In genomic region chr20:31543966-31544598, GRCh38 we compare ENCODE assay signal across 9 cellular contexts. TPM values are rescaled to one million over a fixed set of nuclear protein-coding genes. Genes with fewer than 3 reads are reported as not detected.
DNase-seq lines count a peak whose midpoint lies in the region; ATAC-seq and TF ChIP-seq lines count a peak whose summit lies in the region.
"Had no signal": no experiment of that assay in that cellular context is flagged by ENCODE, and none has a peak within 500 bp of the region (broad histone marks: within the 10 kb centered on the region; RNA-seq: fewer than 3 reads in every experiment).

No MANE protein-coding gene starts in this region.

- no peak overlapping the region for H3K4me2 ChIP-seq in hepatocyte

- H3K4me1 ChIP-seq in hepatocyte (ENCODE audit: insufficient read depth) (peaks cover 22% of the 10 kb centered on the region), upper lobe of left lung (peaks cover 0 to 37% (median 19%) of the 10 kb centered on the region in 4 donors)

- H2AFZ ChIP-seq in hepatocyte: no peak overlapping the region

- TF ChIP-seq CTCF in hepatocyte (IDR thresholded peaks at IDR 0.05; ENCODE audit: poor library complexity): no peak
- no peak for TF ChIP-seq CTCF in upper lobe of left lung (IDR thresholded peaks at IDR 0.05)

- H3K4me3 ChIP-seq in hepatocyte: no peak overlapping the region
- no peak overlapping the region for H3K4me3 ChIP-seq in upper lobe of left lung
- H3K4me3 ChIP-seq: ovary had no signal

- 33% methylated on average over 1 of the region's 1 CpG for WGBS in hepatocyte (ENCODE audit: low lambda C conversion rate, missing lambda C conversion rate)
- WGBS in upper lobe of left lung, 2 donors: 70 to 100% methylated on average over 1 of the region's 1 CpG

- H3K9me3 ChIP-seq in hepatocyte (ENCODE audit: low read depth) (no peaks in the 10 kb centered on the region), upper lobe of left lung (no peaks in the 10 kb centered on the region)
- H3K9me3 ChIP-seq: ovary had no signal

- H4K20me1 ChIP-seq in hepatocyte (ENCODE audit: insufficient read depth, poor library complexity, severe bottlenecking): no peaks in the 10 kb centered on the region

- no peak for TF ChIP-seq POLR2A in upper lobe of left lung (IDR thresholded peaks at IDR 0.05)

- H3K36me3 ChIP-seq in hepatocyte (replicated peaks; ENCODE audit: insufficient read depth, low read depth) (no peaks in the 10 kb centered on the region), upper lobe of left lung (peaks cover under 1 to 66% (median 32%) of the 10 kb centered on the region in 4 donors)
- H3K36me3 ChIP-seq: ovary had no signal

- H3K79me2 ChIP-seq in hepatocyte: peaks cover 33% of the 10 kb centered on the region

- peak overlapping the region; percentile 59 for H3K27ac Mint-ChIP-seq in activated naive CD4-positive, alpha-beta T cell treated with anti-CD3 and anti-CD28 coated beads, Interleukin-2, amount 50 U/mL, for 24 hours

- peak; percentile 30 to 72 for ATAC-seq in upper lobe of left lung (ENCODE audit: low FRiP score in 2 of 2)
- no peak for ATAC-seq in GM18907 (IDR thresholded peaks at IDR 0.05; ENCODE audit: unreplicated experiment)
- ATAC-seq in HG02852 (IDR thresholded peaks at IDR 0.05; ENCODE audit: unreplicated experiment): no peak

- no peaks in the 10 kb centered on the region for H3K9me3 Mint-ChIP-seq in activated naive CD4-positive, alpha-beta T cell treated with anti-CD3 and anti-CD28 coated beads, Interleukin-2, amount 50 U/mL, for 24 hours

- DNase-seq in activated naive CD4-positive, alpha-beta T cell treated with anti-CD3 and anti-CD28 coated beads, Interleukin-2, amount 50 U/mL, for 16 hours: no peak
- DNase-seq in amniotic epithelial cell (ENCODE audit: low read depth) (peak; percentile 94), hepatocyte (ENCODE audit: low spot score) (peak; percentile 82), upper lobe of left lung (no peak), DMS114 treated with DMSO at 0.1 percent for 48 hours (lab: John Stamatoyannopoulos, UW; ENCODE audit: unreplicated experiment) (no peak)

- H3K27ac ChIP-seq in hepatocyte (peak overlapping the region; percentile 93), upper lobe of left lung (peak overlapping the region in 3 of 4 donors; percentile 2 to 52 (median 46))
- H3K27ac ChIP-seq: ovary had no signal

- H3K27me3 ChIP-seq in hepatocyte (no peaks in the 10 kb centered on the region), upper lobe of left lung (no peaks in the 10 kb centered on the region)
- H3K27me3 ChIP-seq: ovary had no signal

- H3K36me3 Mint-ChIP-seq in activated naive CD4-positive, alpha-beta T cell treated with anti-CD3 and anti-CD28 coated beads, Interleukin-2, amount 50 U/mL, for 24 hours: peaks cover 8% of the 10 kb centered on the region

- H3K4me1 Mint-ChIP-seq in activated naive CD4-positive, alpha-beta T cell treated with anti-CD3 and anti-CD28 coated beads, Interleukin-2, amount 50 U/mL, for 24 hours: peaks cover 26% of the 10 kb centered on the region

- H3K4me3 Mint-ChIP-seq in activated naive CD4-positive, alpha-beta T cell treated with anti-CD3 and anti-CD28 coated beads, Interleukin-2, amount 50 U/mL, for 24 hours: no peak overlapping the region

- no peaks in the 10 kb centered on the region for H3K9me2 ChIP-seq in hepatocyte (replicated peaks; ENCODE audit: insufficient read depth)

- H3K27me3 Mint-ChIP-seq in activated naive CD4-positive, alpha-beta T cell treated with anti-CD3 and anti-CD28 coated beads, Interleukin-2, amount 50 U/mL, for 24 hours: no peaks in the 10 kb centered on the region

- no peak for TF ChIP-seq EP300 in upper lobe of left lung (IDR thresholded peaks at IDR 0.05)

RNA-seq across cellular contexts. Expression of gene HM13, which starts 29.8 kb away (rescaled TPM):
- total RNA-seq in hepatocyte (219 and 228 TPM in 2 replicates), upper lobe of left lung (100 to 1,000 TPM in 2 of 6 donors, 10 to 100 TPM in 4; 58.7 to 186 (median 81.6) TPM)
- 460 and 461 TPM in 2 replicates for polyA plus RNA-seq in hepatocyte

Comparison
In these comparisons a context has a peak if more than half of its experiments do, and no peak if none do; other contexts are left out.
1. DNase-seq: peak in amniotic epithelial cell (single experiment) and hepatocyte (single experiment); none in activated naive CD4-positive, alpha-beta T cell treated with anti-CD3 and anti-CD28 coated beads, Interleukin-2, amount 50 U/mL, for 16 hours (single experiment), upper lobe of left lung (0 of 2) and DMS114 treated with DMSO at 0.1 percent for 48 hours (single experiment).
2. ATAC-seq: peak in upper lobe of left lung (2 of 2); none in GM18907 (single experiment) and HG02852 (single experiment).